21 cellular contexts compared by ENCODE assay signal in the genomic region with DNA sequence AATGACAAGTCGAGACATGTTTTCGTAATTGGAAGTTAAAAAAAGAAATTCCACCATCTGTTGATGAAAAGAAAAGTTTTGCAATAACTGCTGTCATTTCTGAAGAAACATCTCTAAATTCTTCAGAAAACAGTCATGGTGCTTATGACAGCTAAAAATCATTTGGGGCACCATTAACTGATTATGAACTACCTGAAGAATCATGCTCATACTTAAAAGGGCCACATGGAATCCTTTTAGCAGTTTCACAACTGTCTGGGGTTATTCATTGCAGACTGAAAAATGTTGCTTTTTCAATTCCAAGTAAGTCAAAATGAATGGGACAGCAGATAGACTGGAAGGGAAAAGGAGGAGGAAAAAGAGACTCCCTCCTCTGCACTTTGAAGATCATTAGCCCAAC.
A peak's percentile ranks its signal among the peaks of the same experiment; 100 is the strongest.
DNase-seq lines count a peak whose midpoint lies in the region; ATAC-seq, FAIRE-seq and TF ChIP-seq lines count a peak whose summit lies in the region.
"Had no signal": no experiment of that assay in that cellular context is flagged by ENCODE, and none has a peak within 500 bp of the region (broad histone marks: within the 10 kb centered on the region; RNA-seq: fewer than 3 reads in every experiment).

No MANE protein-coding gene starts in this region.

- H3K36me3 Mint-ChIP-seq in astrocyte (ENCODE audit: low read depth, unreplicated experiment): peaks cover 1% of the 10 kb centered on the region
- H3K36me3 Mint-ChIP-seq: activated naive CD8-positive, alpha-beta T cell treated with anti-CD3 and anti-CD28 coated beads, Interleukin-2, amount 10 ng/mL, durations not matched to agents 7 days and 5 days; CD8-positive, alpha-beta T cell had no signal

- peak; percentile 40 for DNase-seq in GM03348 (ENCODE audit: low spot score)
- peak; percentile 66 for DNase-seq in MV-4-11 (lab: John Stamatoyannopoulos, UW)
- no peak for DNase-seq in astrocyte (ENCODE audit: low read depth)
- no peak for DNase-seq in lung (ENCODE audit: low spot score)
- no peak for DNase-seq in effector memory CD4-positive, alpha-beta T cell
- no peak for DNase-seq in AG08396 (ENCODE audit: low spot score)
- DNase-seq in GM12892 (ENCODE audit: insufficient read length): no peak
- DNase-seq in NCI-H1092 treated with DMSO at 0.1 percent for 48 hours (lab: John Stamatoyannopoulos, UW): no peak
- DNase-seq: activated CD4-positive, alpha-beta T cell treated with anti-CD3 and anti-CD28 coated beads, Interleukin-2, amount 10 ng/mL, durations not matched to agents 7 days and 5 days; activated naive CD8-positive, alpha-beta T cell treated with anti-CD3 and anti-CD28 coated beads, Interleukin-2, amount 10 ng/mL, durations not matched to agents 7 days and 5 days; activated T-cell treated with anti-CD3 and anti-CD28 coated beads, Interleukin-2, amount 50 U/mL, for 48 hours; CD8-positive, alpha-beta T cell; GF-D8; NCI-H1048; NCI-H446 treated with DMSO at 0.1 percent for 48 hours; RPMI8226; stimulated activated CD4-positive, alpha-beta T cell treated with anti-CD3 and anti-CD28 coated beads, Interleukin-1b, Interleukin-23, amount 100 ng/mL, for 48 hours; T1000; transverse colon had no signal

- no peaks in the 10 kb centered on the region for H3K9me3 ChIP-seq in astrocyte (ENCODE audit: insufficient read depth, low read depth, low read length)
- H3K9me3 ChIP-seq in lung (ENCODE audit: control insufficient read depth in 2 of 2, insufficient read depth in 1 of 2, low read length in 1 of 2): no peaks in the 10 kb centered on the region
- no peaks in the 10 kb centered on the region for H3K9me3 ChIP-seq in effector memory CD4-positive, alpha-beta T cell (ENCODE audit: control insufficient read depth, low read length)
- H3K9me3 ChIP-seq: transverse colon had no signal

- H3K9me3 Mint-ChIP-seq in astrocyte (ENCODE audit: unreplicated experiment): no peaks in the 10 kb centered on the region
- H3K9me3 Mint-ChIP-seq: activated naive CD8-positive, alpha-beta T cell treated with anti-CD3 and anti-CD28 coated beads, Interleukin-2, amount 10 ng/mL, durations not matched to agents 7 days and 5 days; CD8-positive, alpha-beta T cell had no signal

- peak overlapping the region; percentile 22 for H3K27ac Mint-ChIP-seq in astrocyte (ENCODE audit: unreplicated experiment)
- H3K27ac Mint-ChIP-seq: activated CD4-positive, alpha-beta T cell treated with anti-CD3 and anti-CD28 coated beads, Interleukin-2, amount 10 ng/mL, durations not matched to agents 7 days and 5 days; activated naive CD8-positive, alpha-beta T cell treated with anti-CD3 and anti-CD28 coated beads, Interleukin-2, amount 10 ng/mL, durations not matched to agents 7 days and 5 days had no signal

- H3K4me2 ChIP-seq in astrocyte (ENCODE audit: low read length): no peak overlapping the region

- no peak overlapping the region for H3K27ac ChIP-seq in astrocyte (ENCODE audit: low read depth, low read length)
- no peak overlapping the region for H3K27ac ChIP-seq in lung (ENCODE audit: low read depth in 1 of 2, low read length in 1 of 2)
- H3K27ac ChIP-seq in effector memory CD4-positive, alpha-beta T cell (ENCODE audit: insufficient read depth, low read length, poor library complexity, severe bottlenecking): no peak overlapping the region

- H3K27me3 ChIP-seq in astrocyte (ENCODE audit: insufficient read depth, low read length) (peaks cover 9% of the 10 kb centered on the region), lung (ENCODE audit: control insufficient read depth, insufficient read depth) (no peaks in the 10 kb centered on the region)
- H3K27me3 ChIP-seq in effector memory CD4-positive, alpha-beta T cell (replicated peaks; ENCODE audit: control insufficient read depth, insufficient read depth, low read length, poor library complexity, severe bottlenecking): no peaks in the 10 kb centered on the region
- H3K27me3 ChIP-seq: transverse colon had no signal

- no peaks in the 10 kb centered on the region for H4K20me1 ChIP-seq in astrocyte (ENCODE audit: insufficient read depth, low read length)

- H3K4me3 ChIP-seq in astrocyte (ENCODE audit: insufficient read depth, low read depth, low read length) (no peak overlapping the region), lung (no peak overlapping the region)
- no peak overlapping the region for H3K4me3 ChIP-seq in effector memory CD4-positive, alpha-beta T cell (ENCODE audit: insufficient read depth, low read depth, low read length, poor library complexity, severe bottlenecking)
- H3K4me3 ChIP-seq: transverse colon had no signal

- TF ChIP-seq POLR2A in GM12892 (IDR thresholded peaks at IDR 0.05; ENCODE audit: low read depth, low read length): no peak

- 15 to 54% methylated on average over 2 of the region's 2 CpGs for WGBS in lung, 2 donors

- H3K36me3 ChIP-seq in astrocyte (ENCODE audit: insufficient read depth, low read length) (no peaks in the 10 kb centered on the region), lung (ENCODE audit: control insufficient read depth in 2 of 2, insufficient read depth in 2 of 2, low read length in 2 of 2) (no peaks in the 10 kb centered on the region)
- H3K36me3 ChIP-seq in effector memory CD4-positive, alpha-beta T cell (ENCODE audit: control insufficient read depth, insufficient read depth, low read length): no peaks in the 10 kb centered on the region
- H3K36me3 ChIP-seq: transverse colon had no signal

- peaks cover 10% of the 10 kb centered on the region for H3K4me1 Mint-ChIP-seq in astrocyte (ENCODE audit: low read depth, unreplicated experiment)
- H3K4me1 Mint-ChIP-seq: activated naive CD8-positive, alpha-beta T cell treated with anti-CD3 and anti-CD28 coated beads, Interleukin-2, amount 10 ng/mL, durations not matched to agents 7 days and 5 days had no signal

- TF ChIP-seq CTCF in astrocyte (IDR thresholded peaks at IDR 0.05; ENCODE audit: insufficient read depth, low read depth, low read length) (no peak), lung (IDR thresholded peaks at IDR 0.05; ENCODE audit: control extremely low read depth, extremely low read depth) (no peak)

- H3K4me1 ChIP-seq in astrocyte (ENCODE audit: insufficient read depth, low read length): no peaks in the 10 kb centered on the region
- H3K4me1 ChIP-seq in lung (ENCODE audit: control insufficient read depth in 2 of 2, insufficient read depth in 2 of 2, low read length in 2 of 2): peaks cover 2 to 6% of the 10 kb centered on the region in 2 donors
- H3K4me1 ChIP-seq in effector memory CD4-positive, alpha-beta T cell (ENCODE audit: control insufficient read depth, insufficient read depth, low read length, poor library complexity, severe bottlenecking): no peaks in the 10 kb centered on the region

- peaks cover 13% of the 10 kb centered on the region for H3K27me3 Mint-ChIP-seq in astrocyte (ENCODE audit: low read depth, unreplicated experiment)

- H2AFZ ChIP-seq in astrocyte (ENCODE audit: low read depth, low read length): no peak overlapping the region

- ATAC-seq in lung (ENCODE audit: insufficient read depth, low FRiP score): peak; percentile 53
- ATAC-seq: CD8-positive, alpha-beta T cell had no signal

- H3K4me3 Mint-ChIP-seq in astrocyte (ENCODE audit: unreplicated experiment): no peak overlapping the region
- H3K4me3 Mint-ChIP-seq: activated CD4-positive, alpha-beta T cell treated with anti-CD3 and anti-CD28 coated beads, Interleukin-2, amount 10 ng/mL, durations not matched to agents 7 days and 5 days; activated naive CD8-positive, alpha-beta T cell treated with anti-CD3 and anti-CD28 coated beads, Interleukin-2, amount 10 ng/mL, durations not matched to agents 7 days and 5 days; CD8-positive, alpha-beta T cell had no signal

- no peaks in the 10 kb centered on the region for H3K79me2 ChIP-seq in astrocyte (ENCODE audit: insufficient read depth, low read length)

- FAIRE-seq in astrocyte (lab: Jason Lieb, UNC): no peak
- no peak for FAIRE-seq in GM12892 (lab: Jason Lieb, UNC)
- FAIRE-seq: GM18507, HTR-8/SVneo had no signal

- H3K9ac ChIP-seq in astrocyte (ENCODE audit: low read length): no peak overlapping the region

Comparison
In these comparisons a context has a peak if more than half of its experiments do, and no peak if none do; other contexts are left out.
1. DNase-seq: peak in GM03348 (single experiment) and MV-4-11 (single experiment); none in astrocyte (single experiment), lung (single experiment), effector memory CD4-positive, alpha-beta T cell (0 of 3), AG08396 (single experiment), GM12892 (single experiment) and NCI-H1092 treated with DMSO at 0.1 percent for 48 hours (single experiment).